In genomic region chr5:87267574-87268125, GRCh38 we compare ENCODE assay signal across 1 cellular context.
TF ChIP-seq lines count a peak whose summit lies in the region.

Gene RASA1, plus strand, starts transcription at chr5:87267883. Its CDS starts 569 bp downstream, at chr5:87268452.

TF ChIP-seq in HepG2, 621 proteins besides CTCF, POLR2A, EP300 and RAD21 (continued from another document and continues in another):
- TF ChIP-seq BATF2 (CRISPR knock-in tag; IDR thresholded peaks at IDR 0.05) (no peak), HNRNPUL1 (IDR thresholded peaks at IDR 0.05; ENCODE audit: low read depth, low read length) (no peak), TEAD2 (CRISPR knock-in tag; IDR thresholded peaks at IDR 0.05) (no peak), ZMYM4 (CRISPR knock-in tag; IDR thresholded peaks at IDR 0.05) (peak; percentile 65), ZBTB39 (CRISPR knock-in tag; IDR thresholded peaks at IDR 0.05) (no peak), HCFC1 (IDR thresholded peaks at IDR 0.05; ENCODE audit: low read depth, low read length) (0 out of 2 replicates have a peak, but pooled peaks have one; percentile 20), ARNT2 (CRISPR knock-in tag; IDR thresholded peaks at IDR 0.05; ENCODE audit: low read depth) (no peak), ZNF550 (CRISPR knock-in tag; IDR thresholded peaks at IDR 0.05; ENCODE audit: borderline replicate concordance) (no peak), CERS6 (CRISPR knock-in tag; IDR thresholded peaks at IDR 0.05) (no peak), ARNTL (CRISPR knock-in tag; IDR thresholded peaks at IDR 0.05) (peak; percentile 22), ZNF276 (CRISPR knock-in tag; IDR thresholded peaks at IDR 0.05; ENCODE audit: low read depth) (0 out of 2 replicates have a peak, but pooled peaks have one; percentile 57), ZNF784 (CRISPR knock-in tag; IDR thresholded peaks at IDR 0.05; ENCODE audit: borderline replicate concordance) (no peak), HOXA7 (CRISPR knock-in tag; IDR thresholded peaks at IDR 0.05) (no peak), ZNF605 (CRISPR knock-in tag; IDR thresholded peaks at IDR 0.05) (peak; percentile 50; the same call in 1 of the 2 replicates), KLF16 (CRISPR knock-in tag; IDR thresholded peaks at IDR 0.05) (peak in 1 of 2 experiments; percentile 13; a peak in 1 of 4 replicates), ZNF629 (CRISPR knock-in tag; conservative IDR thresholded peaks at IDR 0.05) (no peak), PHF21A (CRISPR knock-in tag; IDR thresholded peaks at IDR 0.05) (peak; percentile 4), TFAP4 (IDR thresholded peaks at IDR 0.05; ENCODE audit: borderline replicate concordance, low read depth) (no peak), ARID3A (IDR thresholded peaks at IDR 0.05; ENCODE audit: low read depth, low read length) (no peak), SRF (IDR thresholded peaks at IDR 0.05; ENCODE audit: low read depth, low read length) (no peak), ATRX (CRISPR knock-in tag; IDR thresholded peaks at IDR 0.05; ENCODE audit: borderline replicate concordance) (no peak), JUND (CRISPR knock-in tag; IDR thresholded peaks at IDR 0.05) (no peak), FOXP1 (IDR thresholded peaks at IDR 0.05) (no peak), FOXP1 (CRISPR knock-in tag; IDR thresholded peaks at IDR 0.05) (no peak), NONO (IDR thresholded peaks at IDR 0.05) (no peak), NONO (CRISPR knock-in tag; conservative IDR thresholded peaks at IDR 0.05) (peak; percentile 47), ZNF512B (CRISPR knock-in tag; IDR thresholded peaks at IDR 0.05; ENCODE audit: borderline replicate concordance) (no peak), ZNF547 (CRISPR knock-in tag; IDR thresholded peaks at IDR 0.05) (no peak), ZHX1 (CRISPR knock-in tag; IDR thresholded peaks at IDR 0.05; ENCODE audit: low read depth) (no peak), ZNF777 (CRISPR knock-in tag; IDR thresholded peaks at IDR 0.05) (no peak), POLR2G (IDR thresholded peaks at IDR 0.05; ENCODE audit: low read depth, low read length) (peak; percentile 86), ZNF382 (CRISPR knock-in tag; IDR thresholded peaks at IDR 0.05; ENCODE audit: borderline replicate concordance) (no peak), ZNF687 (CRISPR knock-in tag; IDR thresholded peaks at IDR 0.05) (peak; percentile 88), FOXC1 (CRISPR knock-in tag; IDR thresholded peaks at IDR 0.05; ENCODE audit: borderline replicate concordance) (0 out of 2 replicates have a peak, but pooled peaks have one; percentile 37), ZFP90 (CRISPR knock-in tag; IDR thresholded peaks at IDR 0.05; ENCODE audit: borderline replicate concordance) (0 out of 2 replicates have a peak, but pooled peaks have one; percentile 44), ZNF331 (CRISPR knock-in tag; IDR thresholded peaks at IDR 0.05) (peak; percentile 77), SP140L (CRISPR knock-in tag; IDR thresholded peaks at IDR 0.05; ENCODE audit: borderline replicate concordance) (no peak), HINFP (CRISPR knock-in tag; IDR thresholded peaks at IDR 0.05; ENCODE audit: low read depth) (0 out of 2 replicates have a peak, but pooled peaks have one; percentile 39)
